In the genomic region with DNA sequence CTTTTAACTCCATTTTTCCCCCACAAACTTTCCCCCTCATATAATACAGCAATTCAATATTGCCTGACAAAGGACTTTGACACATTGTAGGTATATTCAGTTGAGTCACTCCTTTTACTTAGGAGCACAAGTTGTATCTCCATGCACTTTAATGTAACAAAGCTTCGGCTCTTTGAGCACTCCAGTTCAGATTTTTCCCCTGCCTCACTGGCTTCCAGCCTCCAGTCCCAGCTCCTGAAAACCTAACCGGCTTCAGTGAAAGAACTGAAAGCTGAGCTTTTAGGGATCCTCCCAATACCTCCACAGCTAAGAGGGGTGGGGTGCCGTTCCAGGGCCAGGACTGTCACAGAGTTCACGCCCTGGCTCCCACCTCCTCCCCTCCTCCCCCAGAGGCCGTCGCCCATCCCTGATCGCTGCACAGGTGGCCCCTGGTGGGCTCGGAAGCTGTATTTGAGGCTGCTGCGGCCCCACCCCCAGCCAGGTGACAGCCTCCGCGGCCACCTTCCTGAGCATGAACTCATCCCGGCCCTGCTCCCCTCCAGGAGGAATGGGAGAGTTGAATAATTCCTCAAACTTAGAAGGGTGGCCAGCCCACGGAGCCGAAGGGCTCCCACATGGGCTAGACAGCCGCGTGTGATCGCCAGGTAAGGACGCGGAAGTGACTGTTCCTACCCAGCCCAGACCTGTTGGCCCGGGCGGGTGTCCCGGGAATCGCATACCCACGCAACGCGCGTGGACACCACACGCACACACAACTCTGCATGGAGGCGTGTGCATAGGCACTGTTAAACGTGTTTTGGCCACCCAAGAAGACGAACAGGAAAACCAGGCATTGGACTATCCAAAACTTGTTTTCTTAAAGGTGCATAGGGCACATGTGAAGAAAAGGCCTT, we compare ENCODE assay signal across 10 cellular contexts. TPM values are rescaled to one million over a fixed set of nuclear protein-coding genes. Genes with fewer than 3 reads are reported as not detected.
A peak's percentile ranks its signal among the peaks of the same experiment; 100 is the strongest.
DNase-seq lines count a peak whose midpoint lies in the region; ATAC-seq and TF ChIP-seq lines count a peak whose summit lies in the region.
"Had no signal": no experiment of that assay in that cellular context is flagged by ENCODE, and none has a peak within 500 bp of the region (broad histone marks: within the 10 kb centered on the region; RNA-seq: fewer than 3 reads in every experiment).

No MANE protein-coding gene starts in this region.

- TF ChIP-seq CTCF in epithelial cell of esophagus (IDR thresholded peaks at IDR 0.05; ENCODE audit: insufficient read depth, low read depth, low read length, missing control alignments) (no peak), nephron progenitor cell (IDR thresholded peaks at IDR 0.05) (no peak)

- H3K9me3 ChIP-seq in CD4-positive, alpha-beta memory T cell (ENCODE audit: control insufficient read depth in 1 of 2, low read length in 2 of 2) = no peaks in the 10 kb centered on the region
- no peaks in the 10 kb centered on the region for H3K9me3 ChIP-seq in HUES64 (ENCODE audit: insufficient read depth, low read depth, low read length)

- peaks cover 12% of the 10 kb centered on the region for H3K4me1 ChIP-seq in CD4-positive, alpha-beta memory T cell (ENCODE audit: insufficient read depth, low read length)
- 0 out of 2 replicates have a peak, but pooled peaks cover 3% of the 10 kb centered on the region for H3K4me1 ChIP-seq in HUES64 (ENCODE audit: insufficient read depth, low read length)

- H3K36me3 Mint-ChIP-seq in CD4-positive, alpha-beta memory T cell = no peaks in the 10 kb centered on the region
- H3K36me3 Mint-ChIP-seq in nephron progenitor cell (ENCODE audit: low read depth) = no peaks in the 10 kb centered on the region

- no peak overlapping the region for H3K4me3 ChIP-seq in CD4-positive, alpha-beta memory T cell (ENCODE audit: low read length in 2 of 2)
- H3K4me3 ChIP-seq in HUES64 (ENCODE audit: low read length) (peak overlapping the region; percentile 66), epithelial cell of esophagus (ENCODE audit: low read length) (peak overlapping the region; percentile 48)

- DNase-seq in CD4-positive, alpha-beta memory T cell = no peak
- DNase-seq in epithelial cell of esophagus (ENCODE audit: low read depth) (peak; percentile 53), nephron progenitor cell (peak; percentile 16), KBM-7 (no peak), NCI-H774 (lab: John Stamatoyannopoulos, UW) (no peak), NOMO-1 (lab: John Stamatoyannopoulos, UW; ENCODE audit: unreplicated experiment in 2 of 2) (no peak)
- DNase-seq: activated CD4-positive, alpha-beta T cell treated with anti-CD3 and anti-CD28 coated beads for 4 hours had no signal

- H3K27me3 ChIP-seq in CD4-positive, alpha-beta memory T cell (ENCODE audit: insufficient read depth, low read length) = peaks cover 22% of the 10 kb centered on the region
- peaks cover 90% of the 10 kb centered on the region for H3K27me3 ChIP-seq in HUES64 (ENCODE audit: insufficient read depth, low read length)

- peaks cover 5 to 21% (median 11%) of the 10 kb centered on the region in 4 donors for H3K4me1 Mint-ChIP-seq in CD4-positive, alpha-beta memory T cell
- H3K4me1 Mint-ChIP-seq in nephron progenitor cell = peaks cover 12% of the 10 kb centered on the region

- no peaks in the 10 kb centered on the region for H3K36me3 ChIP-seq in CD4-positive, alpha-beta memory T cell (ENCODE audit: insufficient read depth, low read length)
- no peaks in the 10 kb centered on the region for H3K36me3 ChIP-seq in HUES64 (ENCODE audit: insufficient read depth, low read length)

- H3K9me3 Mint-ChIP-seq in CD4-positive, alpha-beta memory T cell = peaks cover 0 to 4% (median 0%) of the 10 kb centered on the region in 8 donors
- no peaks in the 10 kb centered on the region for H3K9me3 Mint-ChIP-seq in nephron progenitor cell

- peak overlapping the region in 1 of 7 donors; percentile 66 for H3K27ac Mint-ChIP-seq in CD4-positive, alpha-beta memory T cell
- no peak overlapping the region for H3K27ac Mint-ChIP-seq in nephron progenitor cell

- WGBS in HUES64 = 12% methylated on average over 31 of the region's 31 CpGs

- no peak overlapping the region for H3K9ac ChIP-seq in HUES64 (ENCODE audit: low read depth, low read length)

- H3K4me3 Mint-ChIP-seq in CD4-positive, alpha-beta memory T cell = peak overlapping the region in 7 of 8 donors; percentile 41 to 76 (median 69)
- peak overlapping the region; percentile 77 for H3K4me3 Mint-ChIP-seq in nephron progenitor cell

- CTCF ChIA-PET in CD4-positive, alpha-beta memory T cell (lab: Charles Lee; ENCODE audit: partially characterized antibody) = no interaction called here

- intact Hi-C loops in CD4-positive, alpha-beta memory T cell (cut with micrococcal nuclease) = no loop called here

- peaks cover 41 to 55% of the 10 kb centered on the region in 2 donors for H3K27me3 Mint-ChIP-seq in CD4-positive, alpha-beta memory T cell
- peaks cover 94% of the 10 kb centered on the region for H3K27me3 Mint-ChIP-seq in nephron progenitor cell (ENCODE audit: low read depth, poor library complexity)

- POLR2A ChIA-PET in CD4-positive, alpha-beta memory T cell (lab: Charles Lee; ENCODE audit: partially characterized antibody) = no interaction called here

- no peak for ATAC-seq in GM19023 (IDR thresholded peaks at IDR 0.05; ENCODE audit: unreplicated experiment)

- in situ Hi-C loops in KBM-7 (cut with MboI; ENCODE audit: low pct_unique_long_range_greater_than_20kb, low sequenced_read_pairs) = no loop called here

- no peak overlapping the region for H3K27ac ChIP-seq in CD4-positive, alpha-beta memory T cell (ENCODE audit: low read depth, low read length)
- H3K27ac ChIP-seq in HUES64 (ENCODE audit: low read depth, low read length) = no peak overlapping the region

RNA-seq across cellular contexts. Expression of a gene that starts 1.8 kb away (rescaled TPM):
- total RNA-seq in CD4-positive, alpha-beta memory T cell = not detected
- under 1 TPM in 1 of 2 donors, not detected in 1; 0.02 TPM for polyA plus RNA-seq in CD4-positive, alpha-beta memory T cell
- polyA plus RNA-seq in HUES64 (2013, experiment 1 of 2) = 3.6 TPM
- polyA plus RNA-seq in HUES64 (2013, experiment 2 of 2) = 3.2 TPM
- polyA plus RNA-seq: CD14-positive monocyte had no signal

Comparison
In these comparisons a context has a peak if more than half of its experiments do, and no peak if none do; other contexts are left out.
1. DNase-seq: peak in epithelial cell of esophagus (single experiment) and nephron progenitor cell (single experiment); none in CD4-positive, alpha-beta memory T cell (0 of 5), KBM-7 (single experiment), NCI-H774 (single experiment) and NOMO-1 (0 of 2).
2. H3K4me3 ChIP-seq: peak in HUES64 (single experiment) and epithelial cell of esophagus (single experiment); none in CD4-positive, alpha-beta memory T cell (0 of 2).